2 cellular contexts compared by ENCODE assay signal in the genomic region with DNA sequence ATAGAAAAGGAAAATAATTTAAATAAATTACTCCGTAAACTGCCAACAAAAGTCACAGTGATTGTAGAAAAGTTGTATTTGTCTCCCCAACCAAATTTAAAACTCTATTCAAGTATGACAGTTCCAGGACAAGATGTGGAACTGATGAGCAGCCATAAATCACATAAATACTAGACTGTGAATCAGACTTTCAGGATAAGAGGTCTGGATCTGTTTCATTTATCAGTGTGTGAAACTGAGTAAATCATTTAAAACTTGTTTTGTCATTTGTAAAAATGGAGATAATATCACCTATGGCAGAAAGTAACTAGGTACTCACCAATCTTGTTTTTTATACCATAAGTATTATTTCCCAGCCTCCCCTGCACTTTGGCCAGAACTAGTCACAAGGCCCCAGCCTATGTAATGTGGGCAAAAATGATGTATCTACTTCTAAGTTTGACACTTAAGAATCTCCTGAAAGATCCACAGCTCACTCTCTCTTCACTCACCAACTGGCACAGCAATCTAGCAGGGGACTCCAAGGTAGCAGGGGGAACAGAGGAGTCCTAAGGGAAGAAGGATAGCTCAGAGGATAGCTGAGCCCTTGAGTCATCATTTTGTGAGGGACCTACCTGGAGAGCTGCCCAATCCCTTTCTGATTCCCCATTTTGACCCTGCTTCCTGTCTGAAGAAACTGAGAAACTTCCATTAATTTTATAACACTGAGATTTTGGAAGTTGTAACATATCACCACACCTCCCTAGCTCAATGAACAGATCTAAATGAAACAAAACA.
TF ChIP-seq lines count a peak whose summit lies in the region.

No MANE protein-coding gene starts in this region.

TF ChIP-seq in SK-N-SH treated with all-trans-retinoic acid at 6 μM for 48 hours, 23 proteins besides CTCF, POLR2A, EP300 and RAD21 (continued from another document):
- TF ChIP-seq, protein P1, sequence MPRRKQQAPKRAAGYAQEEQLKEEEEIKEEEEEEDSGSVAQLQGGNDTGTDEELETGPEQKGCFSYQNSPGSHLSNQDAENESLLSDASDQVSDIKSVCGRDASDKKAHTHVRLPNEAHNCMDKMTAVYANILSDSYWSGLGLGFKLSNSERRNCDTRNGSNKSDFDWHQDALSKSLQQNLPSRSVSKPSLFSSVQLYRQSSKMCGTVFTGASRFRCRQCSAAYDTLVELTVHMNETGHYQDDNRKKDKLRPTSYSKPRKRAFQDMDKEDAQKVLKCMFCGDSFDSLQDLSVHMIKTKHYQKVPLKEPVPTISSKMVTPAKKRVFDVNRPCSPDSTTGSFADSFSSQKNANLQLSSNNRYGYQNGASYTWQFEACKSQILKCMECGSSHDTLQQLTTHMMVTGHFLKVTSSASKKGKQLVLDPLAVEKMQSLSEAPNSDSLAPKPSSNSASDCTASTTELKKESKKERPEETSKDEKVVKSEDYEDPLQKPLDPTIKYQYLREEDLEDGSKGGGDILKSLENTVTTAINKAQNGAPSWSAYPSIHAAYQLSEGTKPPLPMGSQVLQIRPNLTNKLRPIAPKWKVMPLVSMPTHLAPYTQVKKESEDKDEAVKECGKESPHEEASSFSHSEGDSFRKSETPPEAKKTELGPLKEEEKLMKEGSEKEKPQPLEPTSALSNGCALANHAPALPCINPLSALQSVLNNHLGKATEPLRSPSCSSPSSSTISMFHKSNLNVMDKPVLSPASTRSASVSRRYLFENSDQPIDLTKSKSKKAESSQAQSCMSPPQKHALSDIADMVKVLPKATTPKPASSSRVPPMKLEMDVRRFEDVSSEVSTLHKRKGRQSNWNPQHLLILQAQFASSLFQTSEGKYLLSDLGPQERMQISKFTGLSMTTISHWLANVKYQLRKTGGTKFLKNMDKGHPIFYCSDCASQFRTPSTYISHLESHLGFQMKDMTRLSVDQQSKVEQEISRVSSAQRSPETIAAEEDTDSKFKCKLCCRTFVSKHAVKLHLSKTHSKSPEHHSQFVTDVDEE (CRISPR knock-in tag; IDR thresholded peaks at IDR 0.05): no peak
- no peak for TF ChIP-seq ZFP3 (CRISPR knock-in tag; IDR thresholded peaks at IDR 0.05)
- TF ChIP-seq, protein P2, sequence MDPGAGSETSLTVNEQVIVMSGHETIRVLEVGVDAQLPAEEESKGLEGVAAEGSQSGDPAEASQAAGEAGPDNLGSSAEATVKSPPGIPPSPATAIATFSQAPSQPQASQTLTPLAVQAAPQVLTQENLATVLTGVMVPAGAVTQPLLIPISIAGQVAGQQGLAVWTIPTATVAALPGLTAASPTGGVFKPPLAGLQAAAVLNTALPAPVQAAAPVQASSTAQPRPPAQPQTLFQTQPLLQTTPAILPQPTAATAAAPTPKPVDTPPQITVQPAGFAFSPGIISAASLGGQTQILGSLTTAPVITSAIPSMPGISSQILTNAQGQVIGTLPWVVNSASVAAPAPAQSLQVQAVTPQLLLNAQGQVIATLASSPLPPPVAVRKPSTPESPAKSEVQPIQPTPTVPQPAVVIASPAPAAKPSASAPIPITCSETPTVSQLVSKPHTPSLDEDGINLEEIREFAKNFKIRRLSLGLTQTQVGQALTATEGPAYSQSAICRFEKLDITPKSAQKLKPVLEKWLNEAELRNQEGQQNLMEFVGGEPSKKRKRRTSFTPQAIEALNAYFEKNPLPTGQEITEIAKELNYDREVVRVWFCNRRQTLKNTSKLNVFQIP (CRISPR knock-in tag; IDR thresholded peaks at IDR 0.05; ENCODE audit: borderline replicate concordance, low read depth): no peak
- TF ChIP-seq, protein P3, sequence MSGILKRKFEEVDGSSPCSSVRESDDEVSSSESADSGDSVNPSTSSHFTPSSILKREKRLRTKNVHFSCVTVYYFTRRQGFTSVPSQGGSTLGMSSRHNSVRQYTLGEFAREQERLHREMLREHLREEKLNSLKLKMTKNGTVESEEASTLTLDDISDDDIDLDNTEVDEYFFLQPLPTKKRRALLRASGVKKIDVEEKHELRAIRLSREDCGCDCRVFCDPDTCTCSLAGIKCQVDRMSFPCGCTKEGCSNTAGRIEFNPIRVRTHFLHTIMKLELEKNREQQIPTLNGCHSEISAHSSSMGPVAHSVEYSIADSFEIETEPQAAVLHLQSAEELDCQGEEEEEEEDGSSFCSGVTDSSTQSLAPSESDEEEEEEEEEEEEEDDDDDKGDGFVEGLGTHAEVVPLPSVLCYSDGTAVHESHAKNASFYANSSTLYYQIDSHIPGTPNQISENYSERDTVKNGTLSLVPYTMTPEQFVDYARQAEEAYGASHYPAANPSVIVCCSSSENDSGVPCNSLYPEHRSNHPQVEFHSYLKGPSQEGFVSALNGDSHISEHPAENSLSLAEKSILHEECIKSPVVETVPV (CRISPR knock-in tag; IDR thresholded peaks at IDR 0.05): no peak
- no peak for TF ChIP-seq ZNF8 (CRISPR knock-in tag; IDR thresholded peaks at IDR 0.05)
- no peak for TF ChIP-seq GLIS3 (CRISPR knock-in tag; IDR thresholded peaks at IDR 0.05)
- TF ChIP-seq ZNF70 (CRISPR knock-in tag; IDR thresholded peaks at IDR 0.05): no peak
- TF ChIP-seq RARB (CRISPR knock-in tag; IDR thresholded peaks at IDR 0.05): no peak
- no peak for TF ChIP-seq PPARA (CRISPR knock-in tag; IDR thresholded peaks at IDR 0.05; ENCODE audit: borderline replicate concordance)

TF ChIP-seq in WTC11, 78 proteins besides CTCF, POLR2A, EP300 and RAD21 (continued from another document):
- TF ChIP-seq, protein P4, sequence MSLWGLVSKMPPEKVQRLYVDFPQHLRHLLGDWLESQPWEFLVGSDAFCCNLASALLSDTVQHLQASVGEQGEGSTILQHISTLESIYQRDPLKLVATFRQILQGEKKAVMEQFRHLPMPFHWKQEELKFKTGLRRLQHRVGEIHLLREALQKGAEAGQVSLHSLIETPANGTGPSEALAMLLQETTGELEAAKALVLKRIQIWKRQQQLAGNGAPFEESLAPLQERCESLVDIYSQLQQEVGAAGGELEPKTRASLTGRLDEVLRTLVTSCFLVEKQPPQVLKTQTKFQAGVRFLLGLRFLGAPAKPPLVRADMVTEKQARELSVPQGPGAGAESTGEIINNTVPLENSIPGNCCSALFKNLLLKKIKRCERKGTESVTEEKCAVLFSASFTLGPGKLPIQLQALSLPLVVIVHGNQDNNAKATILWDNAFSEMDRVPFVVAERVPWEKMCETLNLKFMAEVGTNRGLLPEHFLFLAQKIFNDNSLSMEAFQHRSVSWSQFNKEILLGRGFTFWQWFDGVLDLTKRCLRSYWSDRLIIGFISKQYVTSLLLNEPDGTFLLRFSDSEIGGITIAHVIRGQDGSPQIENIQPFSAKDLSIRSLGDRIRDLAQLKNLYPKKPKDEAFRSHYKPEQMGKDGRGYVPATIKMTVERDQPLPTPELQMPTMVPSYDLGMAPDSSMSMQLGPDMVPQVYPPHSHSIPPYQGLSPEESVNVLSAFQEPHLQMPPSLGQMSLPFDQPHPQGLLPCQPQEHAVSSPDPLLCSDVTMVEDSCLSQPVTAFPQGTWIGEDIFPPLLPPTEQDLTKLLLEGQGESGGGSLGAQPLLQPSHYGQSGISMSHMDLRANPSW (CRISPR knock-in tag; conservative IDR thresholded peaks at IDR 0.05; ENCODE audit: low read depth): no peak
- TF ChIP-seq ZBTB21 (CRISPR knock-in tag; IDR thresholded peaks at IDR 0.05; ENCODE audit: borderline replicate concordance) (no peak), FOXJ3 (CRISPR knock-in tag; IDR thresholded peaks at IDR 0.05; ENCODE audit: borderline replicate concordance) (no peak), CREM (CRISPR knock-in tag; IDR thresholded peaks at IDR 0.05) (no peak), RELA (CRISPR knock-in tag; IDR thresholded peaks at IDR 0.05; ENCODE audit: borderline replicate concordance) (no peak), ZNF416 (CRISPR knock-in tag; IDR thresholded peaks at IDR 0.05) (no peak), IRF2 (CRISPR knock-in tag; IDR thresholded peaks at IDR 0.05; ENCODE audit: borderline replicate concordance, low read depth) (no peak)
- TF ChIP-seq, protein P5, sequence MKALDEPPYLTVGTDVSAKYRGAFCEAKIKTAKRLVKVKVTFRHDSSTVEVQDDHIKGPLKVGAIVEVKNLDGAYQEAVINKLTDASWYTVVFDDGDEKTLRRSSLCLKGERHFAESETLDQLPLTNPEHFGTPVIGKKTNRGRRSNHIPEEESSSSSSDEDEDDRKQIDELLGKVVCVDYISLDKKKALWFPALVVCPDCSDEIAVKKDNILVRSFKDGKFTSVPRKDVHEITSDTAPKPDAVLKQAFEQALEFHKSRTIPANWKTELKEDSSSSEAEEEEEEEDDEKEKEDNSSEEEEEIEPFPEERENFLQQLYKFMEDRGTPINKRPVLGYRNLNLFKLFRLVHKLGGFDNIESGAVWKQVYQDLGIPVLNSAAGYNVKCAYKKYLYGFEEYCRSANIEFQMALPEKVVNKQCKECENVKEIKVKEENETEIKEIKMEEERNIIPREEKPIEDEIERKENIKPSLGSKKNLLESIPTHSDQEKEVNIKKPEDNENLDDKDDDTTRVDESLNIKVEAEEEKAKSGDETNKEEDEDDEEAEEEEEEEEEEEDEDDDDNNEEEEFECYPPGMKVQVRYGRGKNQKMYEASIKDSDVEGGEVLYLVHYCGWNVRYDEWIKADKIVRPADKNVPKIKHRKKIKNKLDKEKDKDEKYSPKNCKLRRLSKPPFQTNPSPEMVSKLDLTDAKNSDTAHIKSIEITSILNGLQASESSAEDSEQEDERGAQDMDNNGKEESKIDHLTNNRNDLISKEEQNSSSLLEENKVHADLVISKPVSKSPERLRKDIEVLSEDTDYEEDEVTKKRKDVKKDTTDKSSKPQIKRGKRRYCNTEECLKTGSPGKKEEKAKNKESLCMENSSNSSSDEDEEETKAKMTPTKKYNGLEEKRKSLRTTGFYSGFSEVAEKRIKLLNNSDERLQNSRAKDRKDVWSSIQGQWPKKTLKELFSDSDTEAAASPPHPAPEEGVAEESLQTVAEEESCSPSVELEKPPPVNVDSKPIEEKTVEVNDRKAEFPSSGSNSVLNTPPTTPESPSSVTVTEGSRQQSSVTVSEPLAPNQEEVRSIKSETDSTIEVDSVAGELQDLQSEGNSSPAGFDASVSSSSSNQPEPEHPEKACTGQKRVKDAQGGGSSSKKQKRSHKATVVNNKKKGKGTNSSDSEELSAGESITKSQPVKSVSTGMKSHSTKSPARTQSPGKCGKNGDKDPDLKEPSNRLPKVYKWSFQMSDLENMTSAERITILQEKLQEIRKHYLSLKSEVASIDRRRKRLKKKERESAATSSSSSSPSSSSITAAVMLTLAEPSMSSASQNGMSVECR (CRISPR knock-in tag; IDR thresholded peaks at IDR 0.05; ENCODE audit: borderline replicate concordance): no peak
- TF ChIP-seq, protein P6, sequence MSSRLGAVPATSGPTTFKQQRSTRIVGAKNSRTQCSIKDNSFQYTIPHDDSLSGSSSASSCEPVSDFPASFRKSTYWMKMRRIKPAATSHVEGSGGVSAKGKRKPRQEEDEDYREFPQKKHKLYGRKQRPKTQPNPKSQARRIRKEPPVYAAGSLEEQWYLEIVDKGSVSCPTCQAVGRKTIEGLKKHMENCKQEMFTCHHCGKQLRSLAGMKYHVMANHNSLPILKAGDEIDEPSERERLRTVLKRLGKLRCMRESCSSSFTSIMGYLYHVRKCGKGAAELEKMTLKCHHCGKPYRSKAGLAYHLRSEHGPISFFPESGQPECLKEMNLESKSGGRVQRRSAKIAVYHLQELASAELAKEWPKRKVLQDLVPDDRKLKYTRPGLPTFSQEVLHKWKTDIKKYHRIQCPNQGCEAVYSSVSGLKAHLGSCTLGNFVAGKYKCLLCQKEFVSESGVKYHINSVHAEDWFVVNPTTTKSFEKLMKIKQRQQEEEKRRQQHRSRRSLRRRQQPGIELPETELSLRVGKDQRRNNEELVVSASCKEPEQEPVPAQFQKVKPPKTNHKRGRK (CRISPR knock-in tag; IDR thresholded peaks at IDR 0.05; ENCODE audit: borderline replicate concordance): no peak
- TF ChIP-seq, protein P7, sequence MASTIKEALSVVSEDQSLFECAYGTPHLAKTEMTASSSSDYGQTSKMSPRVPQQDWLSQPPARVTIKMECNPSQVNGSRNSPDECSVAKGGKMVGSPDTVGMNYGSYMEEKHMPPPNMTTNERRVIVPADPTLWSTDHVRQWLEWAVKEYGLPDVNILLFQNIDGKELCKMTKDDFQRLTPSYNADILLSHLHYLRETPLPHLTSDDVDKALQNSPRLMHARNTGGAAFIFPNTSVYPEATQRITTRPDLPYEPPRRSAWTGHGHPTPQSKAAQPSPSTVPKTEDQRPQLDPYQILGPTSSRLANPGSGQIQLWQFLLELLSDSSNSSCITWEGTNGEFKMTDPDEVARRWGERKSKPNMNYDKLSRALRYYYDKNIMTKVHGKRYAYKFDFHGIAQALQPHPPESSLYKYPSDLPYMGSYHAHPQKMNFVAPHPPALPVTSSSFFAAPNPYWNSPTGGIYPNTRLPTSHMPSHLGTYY (CRISPR knock-in tag; IDR thresholded peaks at IDR 0.05): no peak
- TF ChIP-seq, protein P8, sequence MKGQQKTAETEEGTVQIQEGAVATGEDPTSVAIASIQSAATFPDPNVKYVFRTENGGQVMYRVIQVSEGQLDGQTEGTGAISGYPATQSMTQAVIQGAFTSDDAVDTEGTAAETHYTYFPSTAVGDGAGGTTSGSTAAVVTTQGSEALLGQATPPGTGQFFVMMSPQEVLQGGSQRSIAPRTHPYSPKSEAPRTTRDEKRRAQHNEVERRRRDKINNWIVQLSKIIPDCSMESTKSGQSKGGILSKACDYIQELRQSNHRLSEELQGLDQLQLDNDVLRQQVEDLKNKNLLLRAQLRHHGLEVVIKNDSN (CRISPR knock-in tag; IDR thresholded peaks at IDR 0.05): no peak
